In genomic region chr1:21907079-21907418, GRCh38 we compare ENCODE assay signal across 19 cellular contexts. TPM values are rescaled to one million over a fixed set of nuclear protein-coding genes. Genes with fewer than 3 reads are reported as not detected.
DNase-seq lines count a peak whose midpoint lies in the region; ATAC-seq and TF ChIP-seq lines count a peak whose summit lies in the region.
"Had no signal": no experiment of that assay in that cellular context is flagged by ENCODE, and none has a peak within 500 bp of the region (broad histone marks: within the 10 kb centered on the region; RNA-seq: fewer than 3 reads in every experiment).

No MANE protein-coding gene starts in this region.

- H3K79me2 ChIP-seq in mammary epithelial cell (ENCODE audit: insufficient read depth, low read length), result peaks cover 48% of the 10 kb centered on the region
- H3K79me2 ChIP-seq in hepatocyte, result peaks cover 82% of the 10 kb centered on the region

- TF ChIP-seq CTCF in breast epithelium (IDR thresholded peaks at IDR 0.05), result no peak
- no peak for TF ChIP-seq CTCF in mammary epithelial cell (conservative IDR thresholded peaks at IDR 0.05 in 1 of 2, IDR thresholded peaks at IDR 0.05 in 1 of 2; ENCODE audit: extremely low read depth in 1 of 2, insufficient read depth in 1 of 2, low read depth in 1 of 2, low read length in 2 of 2)
- no peak for TF ChIP-seq CTCF in hepatocyte (IDR thresholded peaks at IDR 0.05; ENCODE audit: poor library complexity)
- TF ChIP-seq CTCF in sigmoid colon (IDR thresholded peaks at IDR 0.05), result no peak

- H3K9me3 ChIP-seq in breast epithelium (no peaks in the 10 kb centered on the region), mammary epithelial cell (replicated peaks; ENCODE audit: insufficient read depth, low read length) (no peaks in the 10 kb centered on the region), hepatocyte (ENCODE audit: low read depth) (no peaks in the 10 kb centered on the region), sigmoid colon (no peaks in the 10 kb centered on the region)

- in situ Hi-C loops in mammary epithelial cell (cut with MboI; ENCODE audit: low sequenced_read_pairs in 2 of 2), result no loop called here

- CTCF ChIA-PET in mammary epithelial cell (lab: Charles Lee; ENCODE audit: low non-redundant PET), result no interaction called here

- dilution Hi-C loops in mammary epithelial cell (cut with HindIII; ENCODE audit: low sequenced_read_pairs), result no loop called here

- 89% methylated on average over 9 of the region's 9 CpGs for WGBS in mammary epithelial cell (ENCODE audit: low coverage, missing lambda C conversion rate)
- WGBS in hepatocyte (ENCODE audit: low lambda C conversion rate, missing lambda C conversion rate), result 90% methylated on average over 9 of the region's 9 CpGs
- 93 to 95% methylated on average over 9 of the region's 9 CpGs for WGBS in sigmoid colon, 2 donors
- 82% methylated on average over 9 of the region's 9 CpGs for WGBS in urinary bladder

- H2AFZ ChIP-seq in mammary epithelial cell (ENCODE audit: low read depth, low read length) (no peak overlapping the region), hepatocyte (no peak overlapping the region)

- BruUV-seq in mammary epithelial cell (replicated peaks; lab: Mats Ljungman, UMichigan), result no TSS peak

- H4K20me1 ChIP-seq in mammary epithelial cell (ENCODE audit: insufficient read depth, low read length) (no peaks in the 10 kb centered on the region), hepatocyte (ENCODE audit: insufficient read depth, poor library complexity, severe bottlenecking) (no peaks in the 10 kb centered on the region)

- H3K36me3 ChIP-seq in breast epithelium, result no peaks in the 10 kb centered on the region
- no peaks in the 10 kb centered on the region for H3K36me3 ChIP-seq in mammary epithelial cell (ENCODE audit: insufficient read depth, low read length)
- H3K36me3 ChIP-seq in hepatocyte (replicated peaks; ENCODE audit: insufficient read depth, low read depth), result no peaks in the 10 kb centered on the region
- no peaks in the 10 kb centered on the region for H3K36me3 ChIP-seq in sigmoid colon
- H3K36me3 ChIP-seq in urinary bladder (ENCODE audit: insufficient read depth), result no peaks in the 10 kb centered on the region

- H3K4me1 ChIP-seq in breast epithelium (peaks cover 15 to 17% of the 10 kb centered on the region in 2 donors), mammary epithelial cell (ENCODE audit: insufficient read depth, low read length) (peaks cover 33% of the 10 kb centered on the region), hepatocyte (ENCODE audit: insufficient read depth) (peaks cover 33% of the 10 kb centered on the region), sigmoid colon (peaks cover 0 to 100% (median 100%) of the 10 kb centered on the region in 4 donors), urinary bladder (ENCODE audit: insufficient read depth) (peaks cover 3% of the 10 kb centered on the region)

- no peak for TF ChIP-seq EP300 in sigmoid colon (IDR thresholded peaks at IDR 0.05)

- TF ChIP-seq POLR2A in breast epithelium (IDR thresholded peaks at IDR 0.05), result no peak
- no peak for TF ChIP-seq POLR2A in sigmoid colon (IDR thresholded peaks at IDR 0.05)

- DNase-seq in breast epithelium (ENCODE audit: low spot score in 2 of 2) (no peak), mammary epithelial cell (no peak), hepatocyte (ENCODE audit: low spot score) (no peak), sigmoid colon (no peak), GM19240 (ENCODE audit: insufficient read length, low spot score) (no peak), NCI-H1436 (lab: John Stamatoyannopoulos, UW) (no peak)
- DNase-seq: activated CD8-positive, alpha-beta memory T cell treated with anti-CD3 and anti-CD28 coated beads, Interleukin-2, amount 10 ng/mL, durations not matched to agents 7 days and 5 days; activated gamma-delta T cell; GOT3; Kasumi-1; NCI-H1417; occipital lobe; SIG-M5; stimulated activated CD4-positive, alpha-beta T cell treated with anti-CD3 and anti-CD28 coated beads, Interleukin-15, amount 100 ng/mL, for 24 hours; stimulated activated naive CD8-positive, alpha-beta T cell treated with anti-CD3 and anti-CD28 coated beads, Interleukin-15, amount 100 ng/mL, for 72 hours; T-helper 2 cell had no signal

- H3K9me2 ChIP-seq in hepatocyte (replicated peaks; ENCODE audit: insufficient read depth), result no peaks in the 10 kb centered on the region

- no peak overlapping the region for H3K9ac ChIP-seq in mammary epithelial cell (ENCODE audit: insufficient read depth, low read length)

- H3K27me3 ChIP-seq in breast epithelium, result no peaks in the 10 kb centered on the region
- H3K27me3 ChIP-seq in mammary epithelial cell (ENCODE audit: insufficient read depth, low read length), result no peaks in the 10 kb centered on the region
- no peaks in the 10 kb centered on the region for H3K27me3 ChIP-seq in hepatocyte
- H3K27me3 ChIP-seq in sigmoid colon, result no peaks in the 10 kb centered on the region

- no peak for ATAC-seq in GM18520 (IDR thresholded peaks at IDR 0.05; ENCODE audit: unreplicated experiment)
- ATAC-seq: activated CD8-positive, alpha-beta memory T cell treated with anti-CD3 and anti-CD28 coated beads, Interleukin-2, amount 10 ng/mL, durations not matched to agents 7 days and 5 days; stimulated activated naive CD8-positive, alpha-beta T cell treated with anti-CD3 and anti-CD28 coated beads, Interleukin-15, amount 100 ng/mL, for 72 hours had no signal

- H3K4me3 ChIP-seq in breast epithelium (no peak overlapping the region), mammary epithelial cell (replicated peaks in 1 of 3; ENCODE audit: insufficient read depth in 1 of 3, low read depth in 2 of 3, low read length in 3 of 3) (no peak overlapping the region), hepatocyte (no peak overlapping the region), sigmoid colon (no peak overlapping the region), urinary bladder (ENCODE audit: low read depth, low read length) (no peak overlapping the region)

- no peak overlapping the region for H3K4me2 ChIP-seq in mammary epithelial cell (ENCODE audit: insufficient read depth, low read depth, low read length)
- no peak overlapping the region for H3K4me2 ChIP-seq in hepatocyte

- intact Hi-C loops in breast epithelium (cut with DNase I; ENCODE audit: low total_unique reads), result loop anchor here (2.0 kb wide), 1 partner anchor 56 kb away; no protein-coding TSS in a partner anchor
- intact Hi-C loops in mammary epithelial cell (cut with micrococcal nuclease), result no loop called here
- intact Hi-C loops in sigmoid colon (cut with DNase I), result no loop called here

- H3K27ac ChIP-seq in breast epithelium, result peak overlapping the region; percentile 88 to 95
- no peak overlapping the region for H3K27ac ChIP-seq in mammary epithelial cell (ENCODE audit: insufficient read depth, low read depth, low read length)
- peak overlapping the region; percentile 55 for H3K27ac ChIP-seq in hepatocyte
- H3K27ac ChIP-seq in sigmoid colon, result peak overlapping the region; percentile 90 to 99 (median 98)
- H3K27ac ChIP-seq in urinary bladder (ENCODE audit: low read depth), result peak overlapping the region; percentile 48
- H3K27ac ChIP-seq: 22Rv1 had no signal

RNA-seq across cellular contexts. Expression of gene HSPG2, which starts 30.1 kb away (rescaled TPM):
- total RNA-seq in breast epithelium (100 to 1,000 TPM in 1 of 3 donors, 10 to 100 TPM in 2; 48.3 to 219 (median 95.0) TPM), mammary epithelial cell (100 to 1,000 TPM; 187 to 207 TPM), hepatocyte (38.3 and 72.4 TPM in 2 replicates), sigmoid colon (100 to 1,000 TPM in 3 of 4 donors, 10 to 100 TPM in 1; 66.3 to 761 (median 213) TPM), urinary bladder (242 TPM)
- polyA plus RNA-seq in mammary epithelial cell (23.9 TPM), hepatocyte (81.2 and 91.2 TPM in 2 replicates), sigmoid colon (100 to 1,000 TPM in 1 of 3 donors, 10 to 100 TPM in 1, 1 to 10 TPM in 1; 6.0 to 104 (median 10.4) TPM), urinary bladder (514 TPM)
- 121 TPM for polyA minus RNA-seq in mammary epithelial cell
